Comparison of ENCODE assay signal across 17 cellular contexts in the genomic region with DNA sequence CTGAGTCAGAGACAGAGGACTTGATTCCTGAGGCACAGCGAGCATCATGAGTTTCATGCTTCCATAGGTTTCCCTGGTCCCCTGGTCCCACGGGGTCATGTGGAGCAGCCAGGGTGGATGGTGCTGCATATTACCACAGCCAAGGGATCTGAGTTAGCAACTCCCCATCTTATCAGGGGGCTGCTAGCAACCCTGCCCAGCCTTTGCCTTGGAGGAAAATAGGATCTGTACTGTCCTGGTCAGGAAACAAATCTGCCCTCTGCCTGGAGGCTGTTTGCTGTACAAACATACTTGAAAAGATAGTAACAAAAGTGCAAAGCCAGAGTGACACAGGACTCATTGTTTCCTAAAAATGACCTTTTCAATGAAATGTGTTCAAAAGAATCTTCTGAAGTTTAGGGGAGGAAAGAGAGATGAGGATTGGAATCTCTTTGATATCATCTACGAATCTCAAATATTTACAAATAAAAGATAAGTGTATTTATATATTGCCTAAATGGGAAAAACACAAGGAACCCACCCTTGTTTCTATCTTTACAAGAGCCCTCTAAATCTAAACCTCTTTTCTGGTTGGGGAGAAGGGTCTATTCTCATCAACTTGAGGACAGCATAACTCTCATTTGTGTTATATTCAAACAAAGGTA.
"Had no signal": no experiment of that assay in that cellular context is flagged by ENCODE, and none has a peak within 500 bp of the region (broad histone marks: within the 10 kb centered on the region; RNA-seq: fewer than 3 reads in every experiment).

No MANE protein-coding gene starts in this region.

- H3K27me3 Mint-ChIP-seq: central memory CD8-positive, alpha-beta T cell; naive B cell had no signal

- H3K4me1 Mint-ChIP-seq: naive B cell had no signal

- H3K36me3 ChIP-seq: brain microvascular endothelial cell, gastroesophageal sphincter, pancreas, stomach, thoracic aorta, upper lobe of right lung had no signal

- H3K36me3 Mint-ChIP-seq: naive B cell had no signal

- H3K27ac ChIP-seq: brain microvascular endothelial cell, epithelial cell of prostate, gastroesophageal sphincter, pancreas, stomach, thoracic aorta, upper lobe of right lung had no signal

- H3K9me3 Mint-ChIP-seq: central memory CD8-positive, alpha-beta T cell had no signal

- H3K4me3 Mint-ChIP-seq: central memory CD8-positive, alpha-beta T cell; naive B cell; T-helper 2 cell treated with Interferon-gamma antibody and Interleukin-4, amounts not matched to agents 5 μg/mL and 100 μg/mL, for 36 hours had no signal

- H3K27me3 ChIP-seq: brain microvascular endothelial cell, gastroesophageal sphincter, pancreas, stomach, upper lobe of right lung had no signal

- H3K4me3 ChIP-seq: gastroesophageal sphincter, lung, pancreas, stomach, thoracic aorta, upper lobe of right lung had no signal

- H3K9me3 ChIP-seq: pancreas, thoracic aorta, upper lobe of right lung had no signal

- H3K27ac Mint-ChIP-seq: naive B cell; T-helper 2 cell treated with Interferon-gamma antibody and Interleukin-4, amounts not matched to agents 5 μg/mL and 100 μg/mL, for 36 hours had no signal

- DNase-seq: activated CD4-positive, alpha-beta T cell treated with anti-CD3 and anti-CD28 coated beads, Interleukin-2, amount 50 U/mL, for 1 hour; activated naive CD4-positive, alpha-beta T cell; anterior cingulate cortex; brain microvascular endothelial cell; cortex of kidney; effector memory CD4-positive, alpha-beta T cell; naive B cell; pancreas; stimulated activated CD4-positive, alpha-beta T cell treated with anti-CD3 and anti-CD28 coated beads, Interleukin-1b, Interleukin-23, amount 100 ng/mL, for 48 hours; stomach; upper lobe of right lung had no signal

- H3K4me1 ChIP-seq: gastroesophageal sphincter, pancreas, stomach, upper lobe of right lung had no signal
